Comparison of ENCODE assay signal across 8 cellular contexts in the genomic region with DNA sequence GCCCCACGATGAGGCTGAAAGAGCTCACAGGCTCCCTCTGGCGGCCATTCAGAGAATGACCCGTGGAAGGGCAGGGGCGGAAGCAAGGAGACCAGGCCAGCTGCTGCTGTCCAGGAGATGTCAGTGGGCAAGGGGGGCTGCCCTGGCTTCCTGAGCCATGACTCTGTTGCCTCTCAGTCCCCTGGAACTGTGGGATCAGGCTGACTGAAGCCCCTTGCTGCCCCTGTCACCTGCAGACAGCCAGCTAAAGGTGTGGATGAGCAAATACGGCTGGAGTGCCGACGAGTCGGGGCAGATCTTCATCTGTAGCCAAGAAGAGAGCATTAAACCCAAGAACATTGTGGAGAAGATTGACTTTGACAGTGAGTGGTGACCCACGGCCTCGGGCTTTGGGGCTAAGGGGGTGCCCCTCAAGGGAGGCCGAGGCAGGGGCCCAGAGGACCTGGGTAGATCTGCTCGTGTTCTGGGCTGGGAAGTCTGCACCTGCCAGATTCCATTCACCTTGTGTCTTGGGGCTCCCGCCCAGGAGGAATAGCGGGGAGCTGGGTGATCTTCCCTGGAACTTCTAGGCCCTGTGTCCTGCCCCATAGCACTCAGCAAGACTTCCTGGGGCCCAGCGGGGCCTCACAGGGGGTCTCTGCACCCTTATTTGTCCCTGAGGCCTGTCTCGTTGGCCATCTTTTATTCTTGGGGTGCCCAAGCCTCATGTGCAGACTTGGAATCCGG. TPM values are rescaled to one million over a fixed set of nuclear protein-coding genes. Genes with fewer than 3 reads are reported as not detected.
DNase-seq lines count a peak whose midpoint lies in the region; ATAC-seq and TF ChIP-seq lines count a peak whose summit lies in the region.

No MANE protein-coding gene starts in this region.

- DNase-seq in ELF-1 (ENCODE audit: low read depth, low spot score) (peak; percentile 89), M059J (ENCODE audit: low read depth) (peak; percentile 61), UCSD-AML1 (lab: John Stamatoyannopoulos, UW; ENCODE audit: unreplicated experiment) (peak; percentile 71), immature natural killer cell (peak; percentile 72 to 79 (median 73))
- DNase-seq in stimulated activated CD4-positive, alpha-beta T cell treated with anti-CD3 and anti-CD28 coated beads, Interleukin-15, amount 100 ng/mL, for 48 hours (ENCODE audit: low read depth in 2 of 2): peak; percentile 44 to 63

- TF ChIP-seq CTCF in brain (conservative IDR thresholded peaks at IDR 0.05): peak; percentile 89 to 95

- no peaks in the 10 kb centered on the region for H3K9me3 Mint-ChIP-seq in brain
- H3K9me3 Mint-ChIP-seq in immature natural killer cell: no peaks in the 10 kb centered on the region

- ATAC-seq in GM19467 (IDR thresholded peaks at IDR 0.05; ENCODE audit: unreplicated experiment): no peak
- ATAC-seq in GM18502 (IDR thresholded peaks at IDR 0.05; ENCODE audit: poor library complexity, unreplicated experiment): no peak

- H3K27me3 Mint-ChIP-seq in brain (no peaks in the 10 kb centered on the region), immature natural killer cell (ENCODE audit: low read depth in 3 of 3) (peaks cover 0 to 4% (median 2%) of the 10 kb centered on the region in 3 donors)

- H3K27ac Mint-ChIP-seq in brain: peak overlapping the region in 4 of 5 experiments; percentile 19 to 94 (median 86)
- H3K27ac Mint-ChIP-seq in immature natural killer cell: peak overlapping the region; percentile 74 to 95 (median 89)

- H3K36me3 Mint-ChIP-seq in brain (peaks cover 35% of the 10 kb centered on the region), immature natural killer cell (peaks cover 7 to 21% (median 7%) of the 10 kb centered on the region in 3 donors)

- H3K4me1 Mint-ChIP-seq in brain: peaks cover 11% of the 10 kb centered on the region
- peaks cover 32 to 36% of the 10 kb centered on the region in 2 donors for H3K4me1 Mint-ChIP-seq in immature natural killer cell

- H3K4me3 Mint-ChIP-seq in brain: no peak overlapping the region
- H3K4me3 Mint-ChIP-seq in immature natural killer cell: peak overlapping the region in 4 of 5 donors; percentile 19 to 65 (median 56)

RNA-seq across cellular contexts. Expression of gene ACTN4, which starts 12.5 kb away (rescaled TPM):
- total RNA-seq in M059J (2014; rRNA removed; shearing (Covaris generic)): 271 and 536 TPM in 2 replicates
- 379 TPM for polyA plus RNA-seq in brain (ENCODE audit: insufficient read depth, low read depth, low replicate concordance)
- 10 to 100 TPM in 2 of 3 donors, 1 to 10 TPM in 1; 8.5 to 68.3 (median 17.4) TPM for polyA plus RNA-seq in immature natural killer cell

RNA-seq across cellular contexts. Expression of gene EIF3K, which starts 15.9 kb away (rescaled TPM):
- 615 and 648 TPM in 2 replicates for total RNA-seq in M059J (2014; rRNA removed; shearing (Covaris generic))
- 367 TPM for polyA plus RNA-seq in brain (ENCODE audit: insufficient read depth, low read depth, low replicate concordance)
- 100 to 1,000 TPM; 338 to 456 (median 383) TPM for polyA plus RNA-seq in immature natural killer cell

RNA-seq across cellular contexts. Expression of gene MAP4K1, which starts 17.2 kb away (rescaled TPM):
- total RNA-seq in M059J (2014; rRNA removed; shearing (Covaris generic)): 0.22 TPM in 1 of 2 replicates, not detected in the other
- polyA plus RNA-seq in brain (ENCODE audit: insufficient read depth, low read depth, low replicate concordance) (1.4 TPM), immature natural killer cell (10 to 100 TPM; 52.1 to 98.1 (median 67.0) TPM)

Comparison
In these comparisons a context has a peak if more than half of its experiments do, and no peak if none do; other contexts are left out.
1. H3K4me3 Mint-ChIP-seq: peak in immature natural killer cell (4 of 5); none in brain (0 of 5).
2. RNA of gene MAP4K1, which starts 17.2 kb away (polyA plus RNA-seq): 52.1 to 98.1 TPM in immature natural killer cell; 1.4 TPM in brain (single experiment); every median in the first group is over 10 times any median in the second.
3. Peak in every context shown above with its lines, with median percentiles within 50 percentile points of each other: DNase-seq.